In the genomic region with DNA sequence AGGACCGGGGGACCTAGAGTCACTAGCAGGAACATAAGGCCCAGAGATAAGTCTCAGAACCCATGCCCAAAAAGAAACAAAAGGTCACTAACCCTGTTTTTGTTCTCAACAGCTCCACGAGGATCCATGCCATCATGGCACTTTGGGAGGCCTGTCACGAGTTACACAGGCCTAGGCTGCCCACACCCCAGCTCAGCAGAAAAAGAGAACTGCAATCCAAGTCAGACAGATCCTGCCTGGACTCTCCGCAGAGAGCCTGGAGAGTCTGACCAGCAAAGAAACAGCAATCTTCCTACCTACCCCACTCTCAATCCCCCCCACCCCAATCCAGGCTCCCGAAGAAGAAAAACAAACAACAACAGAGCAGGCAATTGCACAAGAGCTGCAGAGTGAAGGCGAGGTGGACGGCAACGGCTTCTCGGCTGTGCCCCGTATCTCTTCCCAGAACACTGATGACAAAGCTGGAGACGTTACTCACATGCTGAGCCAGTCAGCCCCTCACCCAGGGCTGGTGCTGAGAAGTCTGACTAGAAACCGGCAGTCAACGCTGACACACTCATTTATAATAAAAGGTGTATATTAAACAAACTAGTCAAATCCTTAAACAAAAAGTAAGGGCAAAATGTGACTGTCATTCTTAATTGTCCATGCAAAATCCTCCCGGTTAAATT, we compare ENCODE assay signal across 8 cellular contexts.
DNase-seq lines count a peak whose midpoint lies in the region; TF ChIP-seq lines count a peak whose summit lies in the region.

No MANE protein-coding gene starts in this region.

- no peak overlapping the region for H2AFZ ChIP-seq in Karpas-422 (ENCODE audit: low read length)

- no peaks in the 10 kb centered on the region for H4K20me1 ChIP-seq in Karpas-422 (ENCODE audit: insufficient read depth, low read depth, low read length)

- in situ Hi-C loops in brain microvascular endothelial cell (cut with HindIII; ENCODE audit: low pct_ligation_motif_present, low sequenced_read_pairs) = no loop called here

- H3K4me1 ChIP-seq in Karpas-422 (ENCODE audit: low read length) = peaks cover 45% of the 10 kb centered on the region

- H3K36me3 ChIP-seq in Karpas-422 (ENCODE audit: insufficient read depth, low read length) (no peaks in the 10 kb centered on the region), brain microvascular endothelial cell (replicated peaks) (no peaks in the 10 kb centered on the region)

- peak overlapping the region; percentile 88 for H3K4me2 ChIP-seq in Karpas-422 (ENCODE audit: low read depth, low read length, poor library complexity, severe bottlenecking)

- H3K9ac ChIP-seq in Karpas-422 (ENCODE audit: low read length) = no peak overlapping the region

- DNase-seq in AG10803 (ENCODE audit: low read depth) = peak; percentile 87
- DNase-seq in Karpas-422 = no peak
- peak; percentile 94 for DNase-seq in brain microvascular endothelial cell
- peak; percentile 70 for DNase-seq in kidney tubule cell (ENCODE audit: low spot score)
- peak; percentile 28 to 32 for DNase-seq in stimulated activated CD4-positive, alpha-beta T cell treated with anti-CD3 and anti-CD28 coated beads, Interleukin-2, amount 100 ng/mL, for 24 hours
- DNase-seq in NCI-H446 treated with DMSO at 0.1 percent for 48 hours (lab: John Stamatoyannopoulos, UW) = no peak
- no peak for DNase-seq in NCI-H2107 treated with DMSO at 0.1 percent for 48 hours (lab: John Stamatoyannopoulos, UW; ENCODE audit: unreplicated experiment)
- DNase-seq in GM20000 (ENCODE audit: low spot score) = no peak

- H3K9me2 ChIP-seq in Karpas-422 (replicated peaks; ENCODE audit: insufficient read depth, low read length) = no peaks in the 10 kb centered on the region

- H3K27me3 ChIP-seq in Karpas-422 (ENCODE audit: low read length) (no peaks in the 10 kb centered on the region), brain microvascular endothelial cell (replicated peaks) (no peaks in the 10 kb centered on the region)

- H3K9me3 ChIP-seq in Karpas-422 (ENCODE audit: low read length) = no peaks in the 10 kb centered on the region

- peak overlapping the region; percentile 91 for H3K27ac ChIP-seq in Karpas-422 (ENCODE audit: low read length)
- peak overlapping the region; percentile 98 for H3K27ac ChIP-seq in brain microvascular endothelial cell

- peaks cover 20% of the 10 kb centered on the region for H3K79me2 ChIP-seq in Karpas-422 (ENCODE audit: low read length)

- H3K4me3 ChIP-seq in AG10803 (ENCODE audit: low read length) (peak overlapping the region; percentile 39), Karpas-422 (ENCODE audit: low read length) (no peak overlapping the region), brain microvascular endothelial cell (ENCODE audit: low read depth, low read length) (peak overlapping the region; percentile 37)

- TF ChIP-seq CTCF in AG10803 (conservative IDR thresholded peaks at IDR 0.05; ENCODE audit: low read length) (no peak), brain microvascular endothelial cell (IDR thresholded peaks at IDR 0.05; ENCODE audit: low read depth, low read length, missing control alignments) (no peak), GM20000 (IDR thresholded peaks at IDR 0.05; ENCODE audit: extremely low read depth, missing control alignments) (no peak)

Comparison
In these comparisons a context has a peak if more than half of its experiments do, and no peak if none do; other contexts are left out.
1. DNase-seq: peak in AG10803 (single experiment), brain microvascular endothelial cell (single experiment), kidney tubule cell (single experiment) and stimulated activated CD4-positive, alpha-beta T cell treated with anti-CD3 and anti-CD28 coated beads, Interleukin-2, amount 100 ng/mL, for 24 hours (2 of 2); none in Karpas-422 (single experiment), NCI-H446 treated with DMSO at 0.1 percent for 48 hours (single experiment), NCI-H2107 treated with DMSO at 0.1 percent for 48 hours (single experiment) and GM20000 (single experiment).